13 cellular contexts compared by ENCODE assay signal in the genomic region with DNA sequence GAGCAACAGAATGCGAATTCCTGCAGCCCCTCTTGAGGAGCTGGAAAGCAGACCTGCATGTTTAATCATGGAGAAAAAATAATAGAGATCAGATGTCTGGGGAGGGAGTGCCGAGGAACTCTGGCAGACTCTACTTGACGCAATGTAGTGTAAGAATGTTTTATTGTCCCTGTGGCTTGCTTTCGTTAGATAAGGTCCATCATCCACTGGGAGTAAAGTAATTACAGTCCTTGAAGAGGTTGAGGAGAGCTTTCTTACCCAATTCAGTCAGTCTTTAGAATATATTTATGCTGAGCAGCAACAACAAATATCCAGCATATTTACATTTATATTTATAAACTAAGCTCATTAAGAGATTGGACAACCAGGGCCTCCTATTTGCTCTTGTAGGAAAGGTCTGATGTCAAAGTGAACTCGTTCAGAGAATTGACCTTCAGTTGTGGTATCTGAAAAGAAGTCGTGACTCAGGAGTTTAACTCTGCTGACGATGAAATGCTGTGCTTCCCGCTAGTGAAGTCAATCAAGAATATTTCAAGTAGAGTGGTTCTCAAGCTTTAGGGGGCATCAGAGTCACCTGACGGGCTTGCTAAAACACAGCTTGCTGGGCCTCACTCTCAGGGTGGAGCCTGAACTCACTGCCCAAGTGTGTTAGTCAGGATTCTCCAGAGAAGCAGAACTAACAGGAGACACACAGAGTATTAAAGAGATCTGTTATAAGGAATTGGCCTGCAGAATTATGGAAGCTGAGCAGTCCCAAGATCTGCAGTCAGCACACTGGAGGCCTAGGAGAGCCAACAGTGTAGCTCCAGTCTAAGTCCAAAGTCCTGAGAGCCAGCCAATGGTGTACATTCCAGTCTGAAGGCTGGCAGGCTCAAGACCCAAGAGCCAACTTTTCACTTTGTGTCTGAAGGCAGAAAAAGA.
A peak's percentile ranks its signal among the peaks of the same experiment; 100 is the strongest.
DNase-seq lines count a peak whose midpoint lies in the region; ATAC-seq, FAIRE-seq and TF ChIP-seq lines count a peak whose summit lies in the region.
"Had no signal": no experiment of that assay in that cellular context is flagged by ENCODE, and none has a peak within 500 bp of the region (broad histone marks: within the 10 kb centered on the region; RNA-seq: fewer than 3 reads in every experiment).

No MANE protein-coding gene starts in this region.

- DNase-seq in GM23248 (peak; percentile 82), astrocyte (ENCODE audit: low read depth) (peak; percentile 90), left ventricle myocardium superior (no peak), skeletal muscle cell (ENCODE audit: low read depth) (peak; percentile 53), progenitor cell of endocrine pancreas (ENCODE audit: low spot score, unreplicated experiment) (no peak)
- no peak for DNase-seq in stimulated activated CD4-positive, alpha-beta T cell treated with anti-CD3 and anti-CD28 coated beads, Interleukin-2, amount 100 ng/mL, for 24 hours
- DNase-seq in activated CD4-positive, alpha-beta T cell treated with anti-CD3 and anti-CD28 coated beads for 36 hours: no peak
- DNase-seq: naive thymus-derived CD8-positive, alpha-beta T cell; NCI-H510A; SHP77 treated with DMSO at 0.1 percent for 48 hours; stimulated activated CD4-positive, alpha-beta T cell treated with anti-CD3 and anti-CD28 coated beads, Interleukin-15, amount 100 ng/mL, for 24 hours had no signal

- H3K27me3 Mint-ChIP-seq in astrocyte (ENCODE audit: low read depth, unreplicated experiment): peaks cover 2% of the 10 kb centered on the region
- H3K27me3 Mint-ChIP-seq in progenitor cell of endocrine pancreas: peaks cover 11% of the 10 kb centered on the region
- H3K27me3 Mint-ChIP-seq in activated CD4-positive, alpha-beta T cell treated with anti-CD3 and anti-CD28 coated beads for 36 hours: no peaks in the 10 kb centered on the region
- H3K27me3 Mint-ChIP-seq: naive thymus-derived CD8-positive, alpha-beta T cell had no signal

- H3K27me3 ChIP-seq in GM23248 (replicated peaks; ENCODE audit: insufficient read depth) (no peaks in the 10 kb centered on the region), astrocyte (ENCODE audit: insufficient read depth, low read length) (no peaks in the 10 kb centered on the region)

- H3K4me2 ChIP-seq in GM23248 (ENCODE audit: unreplicated experiment) (peak overlapping the region; percentile 40), astrocyte (ENCODE audit: low read length) (peak overlapping the region; percentile 8)

- H3K9me3 ChIP-seq in GM23248 (ENCODE audit: low read depth) (no peaks in the 10 kb centered on the region), astrocyte (ENCODE audit: insufficient read depth, low read depth, low read length) (peaks cover 2% of the 10 kb centered on the region)

- 25% methylated on average over 9 of the region's 9 CpGs for WGBS in GM23248 (ENCODE audit: low coverage in 1 of 2, low lambda C conversion rate in 2 of 2, missing lambda C conversion rate in 2 of 2), 2 experiments

- H2AFZ ChIP-seq in GM23248: peak overlapping the region; percentile 44
- peak overlapping the region; percentile 8 for H2AFZ ChIP-seq in astrocyte (ENCODE audit: low read depth, low read length)

- H3K4me1 Mint-ChIP-seq in astrocyte (ENCODE audit: low read depth, unreplicated experiment) (peaks cover 9% of the 10 kb centered on the region), progenitor cell of endocrine pancreas (ENCODE audit: low read depth) (peaks cover 4% of the 10 kb centered on the region)
- no peaks in the 10 kb centered on the region for H3K4me1 Mint-ChIP-seq in activated CD4-positive, alpha-beta T cell treated with anti-CD3 and anti-CD28 coated beads for 36 hours
- H3K4me1 Mint-ChIP-seq: naive thymus-derived CD8-positive, alpha-beta T cell; stimulated activated effector memory CD8-positive, alpha-beta T cell treated with anti-CD3 and anti-CD28 coated beads, Interleukin-12 subunit alpha, Interleukin-12 subunit beta, amount 100 ng/mL, for 72 hours had no signal

- H3K36me3 ChIP-seq in GM23248 (ENCODE audit: low read depth) (no peaks in the 10 kb centered on the region), astrocyte (ENCODE audit: insufficient read depth, low read length) (no peaks in the 10 kb centered on the region)

- in situ Hi-C loops in GM23248 (cut with MboI): no loop called here

- peak overlapping the region; percentile 81 for H3K27ac ChIP-seq in GM23248
- H3K27ac ChIP-seq in astrocyte (ENCODE audit: low read depth, low read length): peak overlapping the region; percentile 55

- H3K4me3 ChIP-seq in GM23248 (0 out of 2 replicates have a peak overlapping the region, but pooled peaks have one; percentile 2), astrocyte (ENCODE audit: insufficient read depth, low read depth, low read length) (no peak overlapping the region), skeletal muscle cell (ENCODE audit: low read depth, low read length) (no peak overlapping the region)

- H3K27ac Mint-ChIP-seq in astrocyte (ENCODE audit: unreplicated experiment) (no peak overlapping the region), progenitor cell of endocrine pancreas (no peak overlapping the region)
- no peak overlapping the region for H3K27ac Mint-ChIP-seq in activated CD4-positive, alpha-beta T cell treated with anti-CD3 and anti-CD28 coated beads for 36 hours
- H3K27ac Mint-ChIP-seq: naive thymus-derived CD8-positive, alpha-beta T cell; stimulated activated effector memory CD8-positive, alpha-beta T cell treated with anti-CD3 and anti-CD28 coated beads, Interleukin-12 subunit alpha, Interleukin-12 subunit beta, amount 100 ng/mL, for 72 hours had no signal

- H3K79me2 ChIP-seq in GM23248 (ENCODE audit: insufficient read depth) (no peaks in the 10 kb centered on the region), astrocyte (ENCODE audit: insufficient read depth, low read length) (no peaks in the 10 kb centered on the region)

- H4K20me1 ChIP-seq in GM23248 (ENCODE audit: insufficient read depth): no peaks in the 10 kb centered on the region
- H4K20me1 ChIP-seq in astrocyte (ENCODE audit: insufficient read depth, low read length): no peaks in the 10 kb centered on the region

- H3K4me1 ChIP-seq in GM23248 (ENCODE audit: insufficient read depth) (peaks cover 33% of the 10 kb centered on the region), astrocyte (ENCODE audit: insufficient read depth, low read length) (peaks cover 21% of the 10 kb centered on the region)

- H3K4me3 Mint-ChIP-seq in astrocyte (ENCODE audit: unreplicated experiment) (no peak overlapping the region), progenitor cell of endocrine pancreas (ENCODE audit: low read depth) (no peak overlapping the region)
- no peak overlapping the region for H3K4me3 Mint-ChIP-seq in activated CD4-positive, alpha-beta T cell treated with anti-CD3 and anti-CD28 coated beads for 36 hours
- H3K4me3 Mint-ChIP-seq: naive thymus-derived CD8-positive, alpha-beta T cell; stimulated activated effector memory CD8-positive, alpha-beta T cell treated with anti-CD3 and anti-CD28 coated beads, Interleukin-12 subunit alpha, Interleukin-12 subunit beta, amount 100 ng/mL, for 72 hours had no signal

- H3K36me3 Mint-ChIP-seq in astrocyte (ENCODE audit: low read depth, unreplicated experiment) (no peaks in the 10 kb centered on the region), progenitor cell of endocrine pancreas (ENCODE audit: insufficient read depth) (no peaks in the 10 kb centered on the region)
- H3K36me3 Mint-ChIP-seq in activated CD4-positive, alpha-beta T cell treated with anti-CD3 and anti-CD28 coated beads for 36 hours (ENCODE audit: low read depth): no peaks in the 10 kb centered on the region
- H3K36me3 Mint-ChIP-seq: naive thymus-derived CD8-positive, alpha-beta T cell; stimulated activated effector memory CD8-positive, alpha-beta T cell treated with anti-CD3 and anti-CD28 coated beads, Interleukin-12 subunit alpha, Interleukin-12 subunit beta, amount 100 ng/mL, for 72 hours had no signal

- peaks cover 22% of the 10 kb centered on the region for H3F3A ChIP-seq in GM23248 (ENCODE audit: insufficient read depth)

- TF ChIP-seq CTCF in astrocyte (IDR thresholded peaks at IDR 0.05; ENCODE audit: insufficient read depth, low read depth, low read length) (no peak), progenitor cell of endocrine pancreas (IDR thresholded peaks at IDR 0.05; ENCODE audit: unreplicated experiment) (no peak)

- ATAC-seq in left ventricle myocardium superior (peak; percentile 81), HG03521 (IDR thresholded peaks at IDR 0.05; ENCODE audit: unreplicated experiment) (no peak)
- no peak for ATAC-seq in activated CD4-positive, alpha-beta T cell treated with anti-CD3 and anti-CD28 coated beads for 36 hours
- ATAC-seq: naive thymus-derived CD8-positive, alpha-beta T cell; stimulated activated effector memory CD8-positive, alpha-beta T cell treated with anti-CD3 and anti-CD28 coated beads, Interleukin-12 subunit alpha, Interleukin-12 subunit beta, amount 100 ng/mL, for 72 hours had no signal

- intact Hi-C loops in left ventricle myocardium superior (cut with micrococcal nuclease): no loop called here
- intact Hi-C loops in activated CD4-positive, alpha-beta T cell treated with anti-CD3 and anti-CD28 coated beads for 36 hours (cut with DNase I, micrococcal nuclease): no loop called here

- peaks cover 4% of the 10 kb centered on the region for H3K9me3 Mint-ChIP-seq in astrocyte (ENCODE audit: unreplicated experiment)
- peaks cover 4% of the 10 kb centered on the region for H3K9me3 Mint-ChIP-seq in progenitor cell of endocrine pancreas (ENCODE audit: low read depth)
- peaks cover under 1% of the 10 kb centered on the region for H3K9me3 Mint-ChIP-seq in activated CD4-positive, alpha-beta T cell treated with anti-CD3 and anti-CD28 coated beads for 36 hours (ENCODE audit: low read depth)

- CTCF ChIA-PET in activated CD4-positive, alpha-beta T cell treated with anti-CD3 and anti-CD28 coated beads for 36 hours (lab: Charles Lee): no interaction called here

- POLR2A ChIA-PET in activated CD4-positive, alpha-beta T cell treated with anti-CD3 and anti-CD28 coated beads for 36 hours (lab: Charles Lee): interaction anchor here (0.6 kb wide), 1 partner anchor 601 kb away, joined by 3 read pairs; no protein-coding TSS in a partner anchor

- H3K9ac ChIP-seq in GM23248: peak overlapping the region; percentile 45
- H3K9ac ChIP-seq in astrocyte (ENCODE audit: low read length): no peak overlapping the region

- H3K9me2 ChIP-seq in GM23248 (ENCODE audit: insufficient read depth): no peaks in the 10 kb centered on the region

- peak; percentile 72 for FAIRE-seq in astrocyte (lab: Jason Lieb, UNC)

Comparison
In these comparisons a context has a peak if more than half of its experiments do, and no peak if none do; other contexts are left out.
1. DNase-seq: peak in GM23248 (single experiment), astrocyte (single experiment) and skeletal muscle cell (single experiment); none in left ventricle myocardium superior (single experiment), stimulated activated CD4-positive, alpha-beta T cell treated with anti-CD3 and anti-CD28 coated beads, Interleukin-2, amount 100 ng/mL, for 24 hours (0 of 2), progenitor cell of endocrine pancreas (single experiment) and activated CD4-positive, alpha-beta T cell treated with anti-CD3 and anti-CD28 coated beads for 36 hours (single experiment).